12 cellular contexts compared by ENCODE assay signal in genomic region chr3:64599651-64600050, GRCh38.
DNase-seq lines count a peak whose midpoint lies in the region; ATAC-seq and TF ChIP-seq lines count a peak whose summit lies in the region.
"Had no signal": no experiment of that assay in that cellular context is flagged by ENCODE, and none has a peak within 500 bp of the region (broad histone marks: within the 10 kb centered on the region; RNA-seq: fewer than 3 reads in every experiment).

No MANE protein-coding gene starts in this region.

- ATAC-seq in SK-N-SH treated with all-trans-retinoic acid at 6 μM for 48 hours = peak; percentile 52; the same call in 1 of the 3 replicates
- no peak for ATAC-seq in HG03442 (IDR thresholded peaks at IDR 0.05; ENCODE audit: unreplicated experiment)
- ATAC-seq in sciatic nerve = no peak
- ATAC-seq: Right ventricle myocardium inferior, T-cell had no signal

- intact Hi-C loops in sciatic nerve (cut with DNase I) = no loop called here

- DNase-seq in DMS79 treated with DMSO at 0.1 percent for 48 hours (lab: John Stamatoyannopoulos, UW) (peak; percentile 2), DMS79 (lab: John Stamatoyannopoulos, UW) (no peak), NCI-H345 (lab: John Stamatoyannopoulos, UW) (peak; percentile 61), pons (ENCODE audit: low spot score) (peak; percentile 25), NK-92 (lab: John Stamatoyannopoulos, UW; ENCODE audit: unreplicated experiment) (no peak), sciatic nerve (ENCODE audit: low spot score) (no peak)
- DNase-seq: 8988T, Caco-2, T-cell had no signal

TF ChIP-seq in SK-N-SH treated with all-trans-retinoic acid at 6 μM for 48 hours, 23 proteins besides CTCF, POLR2A, EP300 and RAD21:
- TF ChIP-seq CSRNP3 (CRISPR knock-in tag; IDR thresholded peaks at IDR 0.05) (no peak), ZC3H10 (CRISPR knock-in tag; IDR thresholded peaks at IDR 0.05) (no peak), POU6F1 (CRISPR knock-in tag; IDR thresholded peaks at IDR 0.05; ENCODE audit: borderline replicate concordance, low read depth) (no peak), ESRRG (CRISPR knock-in tag; IDR thresholded peaks at IDR 0.05) (no peak), OSR1 (CRISPR knock-in tag; IDR thresholded peaks at IDR 0.05) (no peak), PPARA (CRISPR knock-in tag; IDR thresholded peaks at IDR 0.05; ENCODE audit: borderline replicate concordance) (no peak), TCF4 (CRISPR knock-in tag; IDR thresholded peaks at IDR 0.05; ENCODE audit: borderline replicate concordance) (no peak), BACH2 (CRISPR knock-in tag; IDR thresholded peaks at IDR 0.05; ENCODE audit: borderline replicate concordance) (no peak)

Comparison
In these comparisons a context has a peak if more than half of its experiments do, and no peak if none do; other contexts are left out.
1. DNase-seq: peak in DMS79 treated with DMSO at 0.1 percent for 48 hours (single experiment), NCI-H345 (single experiment) and pons (single experiment); none in DMS79 (single experiment), NK-92 (single experiment) and sciatic nerve (single experiment).